ENCODE assay signal across 1 cellular context in the genomic region with DNA sequence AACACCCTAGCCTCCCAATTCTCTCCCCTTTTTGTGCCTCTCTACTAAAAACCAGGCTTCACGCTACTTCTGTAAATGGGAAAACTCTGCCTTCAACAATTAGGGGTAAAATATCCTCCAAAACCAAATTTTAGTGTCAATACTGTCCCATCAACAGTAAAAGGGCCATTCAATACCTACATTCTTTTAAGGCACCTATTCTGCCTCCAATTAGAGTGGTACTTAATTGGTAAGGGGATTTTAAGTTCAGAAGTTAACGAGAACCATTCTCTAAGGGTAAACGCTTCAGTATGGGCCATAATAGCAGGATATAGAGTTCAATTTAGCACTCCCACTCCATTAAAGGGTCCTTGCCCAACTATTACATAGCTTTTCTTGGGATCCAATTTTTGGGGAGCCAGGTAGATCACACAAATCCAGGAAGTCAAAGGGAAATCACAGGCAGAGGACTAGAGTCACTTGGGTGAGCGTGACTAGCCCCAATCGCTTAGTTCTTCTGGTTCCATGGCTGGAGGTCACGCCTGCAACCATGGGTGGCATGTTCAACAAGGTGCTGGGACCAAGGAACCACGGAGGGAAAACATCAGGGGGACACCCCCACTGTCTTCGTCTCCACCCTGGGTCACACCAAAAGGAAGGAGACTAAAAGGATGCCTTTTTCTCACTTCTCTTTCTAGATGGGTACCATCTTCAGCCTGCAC.
A peak's percentile ranks its signal among the peaks of the same experiment; 100 is the strongest.
TF ChIP-seq lines count a peak whose summit lies in the region.

No MANE protein-coding gene starts in this region.

TF ChIP-seq in HepG2, 621 proteins besides CTCF, POLR2A, EP300 and RAD21:
- TF ChIP-seq ZBTB7B (CRISPR knock-in tag; IDR thresholded peaks at IDR 0.05) (no peak), ZNF800 (CRISPR knock-in tag; IDR thresholded peaks at IDR 0.05) (0 out of 2 replicates have a peak, but pooled peaks have one; percentile 50), SNAPC2 (CRISPR knock-in tag; IDR thresholded peaks at IDR 0.05) (no peak), ZIK1 (CRISPR knock-in tag; IDR thresholded peaks at IDR 0.05; ENCODE audit: borderline replicate concordance, low read depth) (no peak)
- TF ChIP-seq, protein P1, sequence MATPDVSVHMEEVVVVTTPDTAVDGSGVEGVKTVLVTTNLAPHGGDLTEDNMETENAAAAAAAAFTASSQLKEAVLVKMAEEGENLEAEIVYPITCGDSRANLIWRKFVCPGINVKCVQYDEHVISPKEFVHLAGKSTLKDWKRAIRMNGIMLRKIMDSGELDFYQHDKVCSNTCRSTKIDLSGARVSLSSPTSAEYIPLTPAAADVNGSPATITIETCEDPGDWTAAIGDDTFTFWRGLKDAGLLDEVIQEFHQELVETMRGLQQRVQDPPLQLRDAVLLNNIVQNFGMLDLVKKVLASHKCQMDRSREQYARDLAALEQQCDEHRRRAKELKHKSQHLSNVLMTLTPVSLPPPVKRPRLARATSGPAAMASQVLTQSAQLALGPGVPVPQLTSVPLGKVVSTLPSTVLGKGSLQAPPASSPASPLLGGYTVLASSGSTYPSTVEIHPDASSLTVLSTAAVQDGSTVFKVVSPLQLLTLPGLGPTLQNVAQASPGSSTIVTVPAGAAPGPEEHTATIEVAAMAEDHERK (CRISPR knock-in tag; IDR thresholded peaks at IDR 0.05; ENCODE audit: low read depth) = no peak
